8 cellular contexts compared by ENCODE assay signal in the genomic region with DNA sequence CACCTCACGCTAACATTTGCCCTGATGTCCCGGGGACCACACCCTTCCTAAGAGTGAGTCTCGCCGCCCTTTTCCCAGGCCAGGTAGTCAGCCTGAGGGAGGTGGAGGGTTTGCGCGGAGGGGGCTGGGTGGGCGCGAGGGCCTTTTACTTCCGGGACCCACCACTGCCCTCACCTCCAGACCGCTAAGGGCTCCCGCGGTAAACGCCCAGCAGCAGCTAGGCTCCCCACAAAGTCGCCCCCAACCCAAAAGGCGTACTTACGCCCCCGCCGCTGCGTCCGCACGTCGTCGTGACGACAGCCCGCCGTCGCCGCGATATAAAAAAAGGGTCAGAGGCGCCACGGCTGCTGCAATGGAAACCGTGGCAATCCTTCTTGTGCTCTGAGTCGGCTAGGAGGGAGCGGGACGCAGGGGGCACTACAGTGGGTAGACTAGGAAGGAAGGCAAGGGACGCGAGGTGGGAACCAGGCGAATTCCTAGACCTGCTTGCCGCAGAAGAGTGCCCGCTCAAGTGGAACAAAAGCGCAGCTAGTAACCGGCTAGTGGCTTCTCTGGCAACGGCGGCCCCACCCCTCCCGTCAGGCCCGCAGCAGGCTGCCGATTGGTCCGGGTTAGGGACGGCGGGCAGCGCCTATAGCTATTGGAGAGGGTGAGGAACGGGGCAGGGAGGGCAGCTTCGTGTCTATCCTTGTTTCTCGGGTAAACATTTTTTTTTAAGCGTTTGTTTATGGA. TPM values are rescaled to one million over a fixed set of nuclear protein-coding genes. Genes with fewer than 3 reads are reported as not detected.
A peak's percentile ranks its signal among the peaks of the same experiment; 100 is the strongest.
DNase-seq lines count a peak whose midpoint lies in the region; ATAC-seq and TF ChIP-seq lines count a peak whose summit lies in the region.

A gene with protein sequence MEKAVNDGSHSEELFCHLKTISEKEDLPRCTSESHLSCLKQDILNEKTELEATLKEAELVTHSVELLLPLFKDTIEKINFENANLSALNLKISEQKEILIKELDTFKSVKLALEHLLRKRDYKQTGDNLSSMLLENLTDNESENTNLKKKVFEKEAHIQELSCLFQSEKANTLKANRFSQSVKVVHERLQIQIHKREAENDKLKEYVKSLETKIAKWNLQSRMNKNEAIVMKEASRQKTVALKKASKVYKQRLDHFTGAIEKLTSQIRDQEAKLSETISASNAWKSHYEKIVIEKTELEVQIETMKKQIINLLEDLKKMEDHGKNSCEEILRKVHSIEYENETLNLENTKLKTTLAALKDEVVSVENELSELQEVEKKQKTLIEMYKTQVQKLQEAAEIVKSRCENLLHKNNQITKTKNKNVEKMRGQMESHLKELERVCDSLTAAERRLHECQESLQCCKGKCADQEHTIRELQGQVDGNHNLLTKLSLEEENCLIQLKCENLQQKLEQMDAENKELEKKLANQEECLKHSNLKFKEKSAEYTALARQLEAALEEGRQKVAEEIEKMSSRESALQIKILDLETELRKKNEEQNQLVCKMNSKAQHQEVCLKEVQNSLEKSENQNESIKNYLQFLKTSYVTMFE (minus strand): TSS at position 553 of the 732 bp plus-strand sequence. CDS start 9,296 bp downstream, outside the sequence.

- TF ChIP-seq CTCF in osteoblast (IDR thresholded peaks at IDR 0.05; ENCODE audit: extremely low read depth, low read depth, low read length) (no peak), thoracic aorta (IDR thresholded peaks at IDR 0.05) (no peak)

- peak within 1 kb of the TSS; percentile 65 for H3K4me3 ChIP-seq in GM08714 (ENCODE audit: low read length)
- H3K4me3 ChIP-seq in osteoblast (ENCODE audit: insufficient read depth, low read length), result peak within 1 kb of the TSS; percentile 96
- H3K4me3 ChIP-seq in thoracic aorta, result peak within 1 kb of the TSS; percentile 90

- H3K4me1 ChIP-seq in osteoblast (ENCODE audit: insufficient read depth, low read length) (peaks cover 23% of the 10 kb centered on the region), thoracic aorta (ENCODE audit: control insufficient read depth in 1 of 2, low read depth in 2 of 2) (peaks cover 3 to 19% of the 10 kb centered on the region in 2 donors)

- no peaks in the 10 kb centered on the region for H3K9me3 ChIP-seq in osteoblast (ENCODE audit: low read depth, low read length)
- H3K9me3 ChIP-seq in thoracic aorta, result no peaks in the 10 kb centered on the region

- peak within 1 kb of the TSS; percentile 99 for H3K4me2 ChIP-seq in osteoblast (ENCODE audit: insufficient read depth, low read length)

- no peaks in the 10 kb centered on the region for H3K27me3 Mint-ChIP-seq in activated naive CD8-positive, alpha-beta T cell

- peak within 1 kb of the TSS; percentile 90 for H3K27ac Mint-ChIP-seq in activated naive CD8-positive, alpha-beta T cell

- peaks cover 44% of the 10 kb centered on the region for H3K79me2 ChIP-seq in osteoblast (ENCODE audit: insufficient read depth, low read length)

- H3K36me3 ChIP-seq in osteoblast (ENCODE audit: insufficient read depth, low read length), result no peaks in the 10 kb centered on the region
- no peaks in the 10 kb centered on the region for H3K36me3 ChIP-seq in thoracic aorta

- H2AFZ ChIP-seq in osteoblast (ENCODE audit: low read length), result peak within 1 kb of the TSS; percentile 98

- peak; percentile 100 for ATAC-seq in HG02623 (IDR thresholded peaks at IDR 0.05; ENCODE audit: unreplicated experiment)
- ATAC-seq in thoracic aorta (ENCODE audit: insufficient number of reproducible peaks, low FRiP score, low read depth), result peak; percentile 75

- no peaks in the 10 kb centered on the region for H3K9me3 Mint-ChIP-seq in activated naive CD8-positive, alpha-beta T cell (ENCODE audit: low read depth)

- no peaks in the 10 kb centered on the region for H4K20me1 ChIP-seq in osteoblast (ENCODE audit: insufficient read depth, low read length)

- peaks cover 2% of the 10 kb centered on the region for H3K27me3 ChIP-seq in osteoblast (ENCODE audit: insufficient read depth, low read length)
- no peaks in the 10 kb centered on the region for H3K27me3 ChIP-seq in thoracic aorta (replicated peaks; ENCODE audit: insufficient read depth)

- peak within 1 kb of the TSS; percentile 94 for H3K4me3 Mint-ChIP-seq in activated naive CD8-positive, alpha-beta T cell

- peaks cover 5% of the 10 kb centered on the region for H3K36me3 Mint-ChIP-seq in activated naive CD8-positive, alpha-beta T cell

- DNase-seq in NCI-H1105 (lab: John Stamatoyannopoulos, UW), result peak; percentile 86
- peak; percentile 81 for DNase-seq in SKM-1 treated with dmso at 0.1 percent for 144 hours (lab: John Stamatoyannopoulos, UW; ENCODE audit: unreplicated experiment)
- DNase-seq in glomerular endothelial cell (ENCODE audit: extremely low read depth, low read depth, low spot score), result no peak
- peak; percentile 92 for DNase-seq in osteoblast (ENCODE audit: insufficient read length, low spot score, missing footprints)
- DNase-seq in thoracic aorta (ENCODE audit: low spot score), result peak; percentile 41

- peaks cover 48% of the 10 kb centered on the region for H3K4me1 Mint-ChIP-seq in activated naive CD8-positive, alpha-beta T cell (ENCODE audit: low read depth)

- peak within 1 kb of the TSS; percentile 88 for H3K27ac ChIP-seq in osteoblast (ENCODE audit: low read depth, low read length)
- peak within 1 kb of the TSS; percentile 36 to 75 for H3K27ac ChIP-seq in thoracic aorta

RNA-seq across cellular contexts. Expression of the gene that starts here (rescaled TPM):
- 46.3 and 84.9 TPM in 2 replicates for total RNA-seq in glomerular endothelial cell
- total RNA-seq in osteoblast, result 79.3 and 87.6 TPM in 2 replicates
- total RNA-seq in thoracic aorta, result 10 to 100 TPM; 45.6 to 74.5 TPM
